30 cellular contexts compared by ENCODE assay signal in genomic region chr18:7647500-7647899, GRCh38.
"Had no signal": no experiment of that assay in that cellular context is flagged by ENCODE, and none has a peak within 500 bp of the region (broad histone marks: within the 10 kb centered on the region; RNA-seq: fewer than 3 reads in every experiment).

No MANE protein-coding gene starts in this region.

- H3K27me3 ChIP-seq: brain microvascular endothelial cell, esophagus squamous epithelium, gastroesophageal sphincter had no signal

- H3K4me1 ChIP-seq: esophagus squamous epithelium had no signal

- H3K36me3 ChIP-seq: brain microvascular endothelial cell, esophagus squamous epithelium, gastroesophageal sphincter, WERI-Rb-1 had no signal

- H3K4me3 ChIP-seq: esophagus squamous epithelium, gastroesophageal sphincter had no signal

- FAIRE-seq: astrocyte, colon had no signal

- ATAC-seq: activated CD4-positive, CD25-positive, alpha-beta regulatory T cell treated with anti-CD3 and anti-CD28 coated beads, Interleukin-2, amount 50 U/mL, for 24 hours; activated CD8-positive, alpha-beta T cell treated with anti-CD3 and anti-CD28 coated beads for 36 hours; activated T-cell treated with anti-CD3 and anti-CD28 coated beads, Interleukin-2, amount 50 U/mL, for 4 hours; activated T-helper 17 cell treated with anti-CD3 and anti-CD28 coated beads, Interleukin-2, amount 50 U/mL, for 72 hours; effector memory CD8-positive, alpha-beta T cell; gastroesophageal sphincter; T-helper 17 cell had no signal

- H3K27ac ChIP-seq: brain microvascular endothelial cell, esophagus squamous epithelium, gastroesophageal sphincter, WERI-Rb-1 had no signal

- DNase-seq: activated B cell treated with CpG ODN at 0.5 μM for 24 hours; activated CD4-positive, alpha-beta T cell treated with anti-CD3 and anti-CD28 coated beads for 48 hours; activated CD4-positive, alpha-beta T cell treated with anti-CD3 and anti-CD28 coated beads, Interleukin-2, amount 50 U/mL, for 1 hour; activated CD4-positive, alpha-beta T cell treated with anti-CD3 and anti-CD28 coated beads, Interleukin-2, amount 50 U/mL, for 48 hours; activated CD8-positive, alpha-beta memory T cell treated with anti-CD3 and anti-CD28 coated beads for 24 hours; activated CD8-positive, alpha-beta T cell treated with anti-CD3 and anti-CD28 coated beads for 36 hours; activated effector memory CD4-positive, alpha-beta T cell treated with Interleukin-2 at 50 U/mL for 16 hours; activated gamma-delta T cell treated with Interleukin-2 at 50 U/mL for 16 hours; activated naive CD4-positive, alpha-beta T cell treated with anti-CD3 and anti-CD28 coated beads, Interleukin-2, amount 50 U/mL, for 16 hours; activated naive CD4-positive, alpha-beta T cell treated with Interleukin-2 at 50 U/mL for 16 hours; activated T-cell treated with anti-CD3 and anti-CD28 coated beads, Interleukin-2, amount 50 U/mL, for 4 hours; amniotic stem cell; anterior cingulate cortex; brain microvascular endothelial cell; caudate nucleus; cortex of kidney; dermis blood vessel endothelial cell; effector CD4-positive, alpha-beta T cell; effector memory CD8-positive, alpha-beta T cell; esophagus squamous epithelium; foreskin melanocyte; T-helper 1 cell; T-helper 17 cell; T1000; WERI-Rb-1 had no signal
